Comparison of ENCODE assay signal across 8 cellular contexts in the genomic region with DNA sequence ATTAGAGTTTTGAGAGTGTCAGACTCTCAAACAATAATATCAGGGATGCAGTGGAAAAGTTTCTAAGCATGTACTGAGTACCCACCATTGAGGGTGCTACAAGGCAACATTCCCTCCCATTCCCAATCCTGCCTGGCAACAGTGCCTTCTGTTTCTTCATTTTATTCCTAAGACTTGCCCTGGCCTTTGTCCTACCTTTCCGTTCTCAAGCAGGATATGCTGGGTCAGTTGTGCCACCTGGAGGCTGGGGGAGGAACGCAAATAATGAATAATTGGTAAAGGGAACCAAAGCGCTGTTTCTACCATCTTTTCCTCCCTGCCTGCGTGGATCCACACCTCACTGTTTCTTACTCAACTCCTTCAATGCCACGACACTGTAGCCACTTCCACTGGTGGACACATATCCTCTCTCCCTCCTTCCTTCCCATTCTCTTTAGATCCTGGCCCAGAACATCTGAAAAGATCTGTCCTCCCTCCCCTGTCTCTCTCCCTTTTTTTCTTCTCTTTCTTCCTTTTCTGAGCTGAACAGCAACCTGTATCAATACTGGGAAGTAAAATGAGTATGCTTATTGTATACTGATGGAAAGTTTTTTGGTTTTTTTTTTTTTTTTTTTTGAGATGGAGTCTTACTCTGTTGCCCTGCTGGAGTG.
A peak's percentile ranks its signal among the peaks of the same experiment; 100 is the strongest.
DNase-seq lines count a peak whose midpoint lies in the region; ATAC-seq and TF ChIP-seq lines count a peak whose summit lies in the region.

No MANE protein-coding gene starts in this region.

- no peak overlapping the region for H3K23ac ChIP-seq in trophoblast cell (ENCODE audit: low read length)

- no peak for TF ChIP-seq POLR2A in esophagus squamous epithelium (IDR thresholded peaks at IDR 0.05)

- no peaks in the 10 kb centered on the region for H3K79me1 ChIP-seq in trophoblast cell (ENCODE audit: low read length)

- peaks cover 0 to 5% (median 0%) of the 10 kb centered on the region in 3 donors for H3K4me1 ChIP-seq in esophagus squamous epithelium
- H3K4me1 ChIP-seq in trophoblast cell (ENCODE audit: control insufficient read depth in 1 of 2, insufficient read depth in 2 of 2, low read length in 2 of 2), result no peaks in the 10 kb centered on the region

- no peak overlapping the region for H3K4me3 Mint-ChIP-seq in activated CD8-positive, alpha-beta memory T cell treated with anti-CD3 and anti-CD28 coated beads, Interleukin-2, amount 10 ng/mL, durations not matched to agents 7 days and 5 days

- peaks cover 4% of the 10 kb centered on the region for H3K4me1 Mint-ChIP-seq in activated CD8-positive, alpha-beta memory T cell treated with anti-CD3 and anti-CD28 coated beads, Interleukin-2, amount 10 ng/mL, durations not matched to agents 7 days and 5 days

- H2BK12ac ChIP-seq in trophoblast cell (ENCODE audit: low read length), result no peak overlapping the region

- no peak overlapping the region for H3K9ac ChIP-seq in trophoblast cell (ENCODE audit: low read length)

- WGBS in esophagus squamous epithelium, 2 donors, result 27 to 28% methylated on average over 5 of the region's 5 CpGs
- WGBS in trophoblast cell (ENCODE audit: extremely low coverage, insufficient coverage, insufficient read length), result no CpG with 5 or more reads among the region's 5 CpGs

- H3K4ac ChIP-seq in trophoblast cell (ENCODE audit: low read depth, low read length), result no peak overlapping the region

- no peaks in the 10 kb centered on the region for H3K27me3 Mint-ChIP-seq in activated CD8-positive, alpha-beta memory T cell treated with anti-CD3 and anti-CD28 coated beads, Interleukin-2, amount 10 ng/mL, durations not matched to agents 7 days and 5 days

- no peaks in the 10 kb centered on the region for H3K79me2 ChIP-seq in trophoblast cell (ENCODE audit: control insufficient read depth, insufficient read depth, low read length, poor library complexity)

- intact Hi-C loops in esophagus squamous epithelium (cut with DNase I), result loop anchor here (5.0 kb wide), 1 partner anchor 156 kb away; no protein-coding TSS in a partner anchor

- H3K36me3 ChIP-seq in esophagus squamous epithelium (no peaks in the 10 kb centered on the region), trophoblast cell (ENCODE audit: control insufficient read depth in 1 of 2, insufficient read depth in 2 of 2, low read length in 2 of 2) (no peaks in the 10 kb centered on the region)

- H3K18ac ChIP-seq in trophoblast cell (ENCODE audit: low read length), result no peak overlapping the region

- H4K8ac ChIP-seq in trophoblast cell (ENCODE audit: low read depth, low read length), result no peak overlapping the region

- H2AFZ ChIP-seq in trophoblast cell (ENCODE audit: insufficient read depth, low read length, poor library complexity), result no peak overlapping the region

- H3K14ac ChIP-seq in trophoblast cell (ENCODE audit: low read length), result no peak overlapping the region

- H2AK5ac ChIP-seq in trophoblast cell (ENCODE audit: low read length), result no peak overlapping the region

- DNase-seq in Daoy (ENCODE audit: low read depth) (peak; percentile 74), NCI-H69 (lab: John Stamatoyannopoulos, UW) (peak; percentile 93), esophagus squamous epithelium (lab: John Stamatoyannopoulos, UW) (no peak), trophoblast cell (peak; percentile 66 to 83), T1000 (lab: John Stamatoyannopoulos, UW) (no peak)
- peak; percentile 57 for DNase-seq in activated CD8-positive, alpha-beta memory T cell treated with anti-CD3 and anti-CD28 coated beads, Interleukin-2, amount 10 ng/mL, durations not matched to agents 7 days and 5 days

- H3K36me3 Mint-ChIP-seq in activated CD8-positive, alpha-beta memory T cell treated with anti-CD3 and anti-CD28 coated beads, Interleukin-2, amount 10 ng/mL, durations not matched to agents 7 days and 5 days, result peaks cover 3% of the 10 kb centered on the region

- H4K91ac ChIP-seq in trophoblast cell (ENCODE audit: low read depth, low read length), result no peak overlapping the region

- ATAC-seq in HG02798 (IDR thresholded peaks at IDR 0.05; ENCODE audit: poor library complexity, unreplicated experiment) (peak; percentile 69), GM19023 (IDR thresholded peaks at IDR 0.05; ENCODE audit: unreplicated experiment) (no peak)
- ATAC-seq in activated CD8-positive, alpha-beta memory T cell treated with anti-CD3 and anti-CD28 coated beads, Interleukin-2, amount 10 ng/mL, durations not matched to agents 7 days and 5 days, result no peak

- H3K27me3 ChIP-seq in esophagus squamous epithelium, result no peaks in the 10 kb centered on the region
- no peaks in the 10 kb centered on the region for H3K27me3 ChIP-seq in trophoblast cell (ENCODE audit: insufficient read depth, low read length)

- TF ChIP-seq CTCF in esophagus squamous epithelium (IDR thresholded peaks at IDR 0.05), result peak; percentile 27 to 73 (median 62)

- no peaks in the 10 kb centered on the region for H3K9me3 Mint-ChIP-seq in activated CD8-positive, alpha-beta memory T cell treated with anti-CD3 and anti-CD28 coated beads, Interleukin-2, amount 10 ng/mL, durations not matched to agents 7 days and 5 days (ENCODE audit: low read depth)

- H4K12ac ChIP-seq in trophoblast cell (ENCODE audit: low read depth, low read length), result no peak overlapping the region

- H3K4me3 ChIP-seq in esophagus squamous epithelium (no peak overlapping the region), trophoblast cell (ENCODE audit: low read depth, low read length) (no peak overlapping the region)

- H3K27ac Mint-ChIP-seq in activated CD8-positive, alpha-beta memory T cell treated with anti-CD3 and anti-CD28 coated beads, Interleukin-2, amount 10 ng/mL, durations not matched to agents 7 days and 5 days, result no peak overlapping the region

- no peak overlapping the region for H2BK120ac ChIP-seq in trophoblast cell (ENCODE audit: insufficient read depth, low read length, poor library complexity)

- H3K27ac ChIP-seq in esophagus squamous epithelium, result no peak overlapping the region
- no peak overlapping the region for H3K27ac ChIP-seq in trophoblast cell (ENCODE audit: low read depth, low read length)

- H3K9me3 ChIP-seq in esophagus squamous epithelium, result no peaks in the 10 kb centered on the region
- H3K9me3 ChIP-seq in trophoblast cell (ENCODE audit: insufficient read depth, low read depth, low read length), result no peaks in the 10 kb centered on the region

- H3K4me2 ChIP-seq in trophoblast cell (ENCODE audit: low read length), result no peak overlapping the region

- H2BK5ac ChIP-seq in trophoblast cell (ENCODE audit: low read depth, low read length, poor library complexity), result no peak overlapping the region

- CTCF ChIA-PET in activated CD8-positive, alpha-beta memory T cell treated with anti-CD3 and anti-CD28 coated beads, Interleukin-2, amount 10 ng/mL, durations not matched to agents 7 days and 5 days (lab: Charles Lee), result interaction anchor here (0.7 to 2.8 kb wide), 5 partner anchors 85 to 157 kb away, joined by 3 to 18 read pairs (median 3); no protein-coding TSS in a partner anchor

Comparison
In these comparisons a context has a peak if more than half of its experiments do, and no peak if none do; other contexts are left out.
1. DNase-seq: peak in Daoy (single experiment), NCI-H69 (single experiment), activated CD8-positive, alpha-beta memory T cell treated with anti-CD3 and anti-CD28 coated beads, Interleukin-2, amount 10 ng/mL, durations not matched to agents 7 days and 5 days (single experiment) and trophoblast cell (2 of 2); none in esophagus squamous epithelium (single experiment) and T1000 (single experiment).